Comparison of ENCODE assay signal across 21 cellular contexts in the genomic region with DNA sequence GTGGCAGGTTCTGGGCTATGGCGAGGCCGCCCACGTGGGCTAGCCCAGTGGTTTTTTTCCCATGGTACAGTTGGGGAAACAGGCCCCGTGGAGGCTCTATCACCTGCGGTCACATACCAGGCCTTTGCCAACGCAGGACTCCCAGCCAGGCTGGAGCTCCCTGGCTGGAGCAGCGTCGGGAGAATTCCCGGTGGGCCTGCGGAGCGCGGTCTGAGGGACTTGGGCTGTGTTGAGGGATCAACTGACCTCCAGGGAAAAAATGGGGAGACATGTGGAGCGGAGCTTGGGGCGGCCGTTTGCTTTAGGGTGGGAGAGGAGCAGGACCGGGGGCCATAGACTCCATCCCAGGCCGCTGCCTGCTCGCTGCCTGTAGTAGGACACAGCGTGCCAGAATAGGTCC. TPM values are rescaled to one million over a fixed set of nuclear protein-coding genes. Genes with fewer than 3 reads are reported as not detected.
DNase-seq lines count a peak whose midpoint lies in the region; ATAC-seq, FAIRE-seq and TF ChIP-seq lines count a peak whose summit lies in the region.
"Had no signal": no experiment of that assay in that cellular context is flagged by ENCODE, and none has a peak within 500 bp of the region (broad histone marks: within the 10 kb centered on the region; RNA-seq: fewer than 3 reads in every experiment).

No MANE protein-coding gene starts in this region.

- H2AFZ ChIP-seq in HepG2 (ENCODE audit: low read length) (no peak overlapping the region), MM.1S (ENCODE audit: low read length) (no peak overlapping the region)

- no peak for TF ChIP-seq RAD21 in HepG2 (CRISPR knock-in tag; IDR thresholded peaks at IDR 0.05)

- TF ChIP-seq POLR2A in HepG2 (IDR thresholded peaks at IDR 0.05; ENCODE audit: insufficient read depth in 1 of 2, low read depth in 2 of 2, low read length in 2 of 2): no peak
- TF ChIP-seq POLR2A in right lobe of liver (IDR thresholded peaks at IDR 0.05): no peak

- peaks cover 7% of the 10 kb centered on the region for H3K4me1 Mint-ChIP-seq in activated T-helper 1 cell treated with anti-CD3 and anti-CD28 coated beads, Interleukin-12 subunit alpha, Interleukin-12 subunit beta, Interleukin-2, Interleukin-4 antibody, amounts not matched to agents 30 ng/mL and 10 ng/mL and 1 ng/mL, durations not matched to agents 14 hours and 24 hours and 36 hours (ENCODE audit: low read depth)

- no peak overlapping the region for H3K4me3 Mint-ChIP-seq in activated T-helper 1 cell treated with anti-CD3 and anti-CD28 coated beads, Interleukin-12 subunit alpha, Interleukin-12 subunit beta, Interleukin-2, Interleukin-4 antibody, amounts not matched to agents 30 ng/mL and 10 ng/mL and 1 ng/mL, durations not matched to agents 14 hours and 24 hours and 36 hours
- H3K4me3 Mint-ChIP-seq: CD4-positive, alpha-beta memory T cell had no signal

- BruUV-seq in HepG2 (replicated peaks; lab: Mats Ljungman, UMichigan): no TSS peak

- H4K20me1 ChIP-seq in HepG2 (ENCODE audit: insufficient read depth, low read length): peaks cover 50% of the 10 kb centered on the region; the same call in 1 of the 2 replicates
- peaks cover 58% of the 10 kb centered on the region for H4K20me1 ChIP-seq in MM.1S (ENCODE audit: insufficient read depth, low read length)

- TF ChIP-seq CTCF in HepG2 (CRISPR knock-in tag; IDR thresholded peaks at IDR 0.05) (no peak), right lobe of liver (IDR thresholded peaks at IDR 0.05) (no peak), kidney (IDR thresholded peaks at IDR 0.05; ENCODE audit: borderline replicate concordance, extremely low read depth, insufficient read depth) (no peak), MM.1S (IDR thresholded peaks at IDR 0.05; ENCODE audit: low read length) (no peak)

- POLR2A ChIA-PET in HepG2 (lab: Yijun Ruan, JAX): no interaction called here

- H3K4me3 ChIP-seq in HepG2 (replicated peaks in 1 of 3; ENCODE audit: insufficient read depth in 1 of 3, low read depth in 2 of 3, low read length in 3 of 3) (no peak overlapping the region), right lobe of liver (no peak overlapping the region), kidney (ENCODE audit: low read length in 2 of 2) (no peak overlapping the region), MM.1S (ENCODE audit: low read length) (no peak overlapping the region)

- H3K27ac Mint-ChIP-seq in activated T-helper 1 cell treated with anti-CD3 and anti-CD28 coated beads, Interleukin-12 subunit alpha, Interleukin-12 subunit beta, Interleukin-2, Interleukin-4 antibody, amounts not matched to agents 30 ng/mL and 10 ng/mL and 1 ng/mL, durations not matched to agents 14 hours and 24 hours and 36 hours: peak overlapping the region; percentile 78

- no peaks in the 10 kb centered on the region for H3K9me2 ChIP-seq in MM.1S (replicated peaks; ENCODE audit: insufficient read depth, low read length)

- H3K36me3 Mint-ChIP-seq in activated T-helper 1 cell treated with anti-CD3 and anti-CD28 coated beads, Interleukin-12 subunit alpha, Interleukin-12 subunit beta, Interleukin-2, Interleukin-4 antibody, amounts not matched to agents 30 ng/mL and 10 ng/mL and 1 ng/mL, durations not matched to agents 14 hours and 24 hours and 36 hours (ENCODE audit: low read depth): peaks cover 21% of the 10 kb centered on the region

- FAIRE-seq in HepG2 (lab: Jason Lieb, UNC) (no peak), kidney (lab: Jason Lieb, UNC) (no peak), HTR-8/SVneo (lab: Jason Lieb, UNC) (no peak)
- FAIRE-seq: A204.1, GM12891, H1 had no signal

- H3K9ac ChIP-seq in HepG2 (ENCODE audit: insufficient read depth, low read depth, low read length): no peak overlapping the region
- H3K9ac ChIP-seq in kidney (ENCODE audit: low read length in 2 of 2): no peak overlapping the region
- no peak overlapping the region for H3K9ac ChIP-seq in MM.1S (ENCODE audit: low read length)
- H3K9ac ChIP-seq: KMS-11 had no signal

- H3F3A ChIP-seq in MM.1S (ENCODE audit: insufficient read depth, low read length): no peaks in the 10 kb centered on the region; the same call in 1 of the 2 replicates

- TF ChIP-seq EP300 in HepG2 (IDR thresholded peaks at IDR 0.05; ENCODE audit: low read depth in 2 of 2, low read length in 2 of 2): no peak
- no peak for TF ChIP-seq EP300 in HepG2 (CRISPR knock-in tag; IDR thresholded peaks at IDR 0.05; ENCODE audit: borderline replicate concordance)

- in situ Hi-C loops in HepG2 (cut with HindIII; ENCODE audit: extremely low pct_ligation_motif_present, low pct_unique_long_range_greater_than_20kb): no loop called here

- ATAC-seq in HepG2 (no peak), right lobe of liver (no peak), GM18907 (IDR thresholded peaks at IDR 0.05; ENCODE audit: unreplicated experiment) (no peak)

- H3K79me2 ChIP-seq in HepG2 (ENCODE audit: insufficient read depth, low read length) (peaks cover 88% of the 10 kb centered on the region), MM.1S (ENCODE audit: low read length) (peaks cover 100% of the 10 kb centered on the region)

- no peak overlapping the region for H3K27ac ChIP-seq in HepG2 (ENCODE audit: extremely low read length, insufficient read depth, low read length)
- no peak overlapping the region for H3K27ac ChIP-seq in right lobe of liver
- H3K27ac ChIP-seq in kidney (ENCODE audit: low read depth in 2 of 2, low read length in 2 of 2): no peak overlapping the region
- no peak overlapping the region for H3K27ac ChIP-seq in MM.1S (ENCODE audit: low read length)
- H3K27ac ChIP-seq: KMS-11 had no signal

- H3K27me3 ChIP-seq in HepG2 (ENCODE audit: control insufficient read depth in 1 of 2, insufficient read depth in 2 of 2, low read length in 2 of 2) (no peaks in the 10 kb centered on the region), right lobe of liver (no peaks in the 10 kb centered on the region), MM.1S (replicated peaks; ENCODE audit: insufficient read depth, low read length) (no peaks in the 10 kb centered on the region)

- intact Hi-C loops in HepG2 (cut with micrococcal nuclease; ENCODE audit: unreplicated experiment) (no loop called here), right lobe of liver (cut with DNase I) (no loop called here), kidney (cut with DNase I) (no loop called here)
- intact Hi-C loops in activated T-helper 1 cell treated with anti-CD3 and anti-CD28 coated beads, Interleukin-12 subunit alpha, Interleukin-12 subunit beta, Interleukin-2, Interleukin-4 antibody, amounts not matched to agents 30 ng/mL and 10 ng/mL and 1 ng/mL, durations not matched to agents 14 hours and 24 hours and 36 hours (cut with micrococcal nuclease): no loop called here

- no peaks in the 10 kb centered on the region for H3K27me3 Mint-ChIP-seq in activated T-helper 1 cell treated with anti-CD3 and anti-CD28 coated beads, Interleukin-12 subunit alpha, Interleukin-12 subunit beta, Interleukin-2, Interleukin-4 antibody, amounts not matched to agents 30 ng/mL and 10 ng/mL and 1 ng/mL, durations not matched to agents 14 hours and 24 hours and 36 hours (ENCODE audit: insufficient read depth)
- H3K27me3 Mint-ChIP-seq: CD4-positive, alpha-beta memory T cell had no signal

- H3K9me3 Mint-ChIP-seq in activated T-helper 1 cell treated with anti-CD3 and anti-CD28 coated beads, Interleukin-12 subunit alpha, Interleukin-12 subunit beta, Interleukin-2, Interleukin-4 antibody, amounts not matched to agents 30 ng/mL and 10 ng/mL and 1 ng/mL, durations not matched to agents 14 hours and 24 hours and 36 hours: no peaks in the 10 kb centered on the region

- H3K36me3 ChIP-seq in HepG2 (replicated peaks in 1 of 2; ENCODE audit: control insufficient read depth in 1 of 2, insufficient read depth in 2 of 2, low read length in 2 of 2) (peaks cover 45 to 63% of the 10 kb centered on the region in 2 experiments; a peak in 4 of 5 replicates), right lobe of liver (peaks cover 0 to 7% (median 0%) of the 10 kb centered on the region in 4 donors), kidney (ENCODE audit: control insufficient read depth in 1 of 2, insufficient read depth in 2 of 2, low read length in 2 of 2) (peaks cover 0 to 11% of the 10 kb centered on the region in 2 donors), MM.1S (replicated peaks; ENCODE audit: insufficient read depth, low read length) (no peaks in the 10 kb centered on the region)

- WGBS in HepG2 (ENCODE audit: low lambda C conversion rate): 97% methylated on average over 19 of the region's 19 CpGs
- 95% methylated on average over 7 of the region's 19 CpGs for WGBS in right lobe of liver (ENCODE audit: insufficient coverage, low coverage, low lambda C conversion rate, missing lambda C conversion rate)

- CTCF ChIA-PET in HepG2 (lab: Yijun Ruan, JAX; ENCODE audit: low intra/inter-chr PET ratio, low total read pairs): no interaction called here

- H3K4me2 ChIP-seq in HepG2 (ENCODE audit: low read depth, low read length): no peak overlapping the region
- no peak overlapping the region for H3K4me2 ChIP-seq in MM.1S (ENCODE audit: low read depth, low read length)
- H3K4me2 ChIP-seq: KMS-11 had no signal

- no peak for DNase-seq in HepG2 (ENCODE audit: low spot score)
- no peak for DNase-seq in right lobe of liver
- DNase-seq in activated T-helper 1 cell treated with anti-CD3 and anti-CD28 coated beads, Interleukin-12 subunit alpha, Interleukin-12 subunit beta, Interleukin-2, Interleukin-4 antibody, amounts not matched to agents 30 ng/mL and 10 ng/mL and 1 ng/mL, durations not matched to agents 14 hours and 24 hours and 36 hours (ENCODE audit: low spot score): no peak
- DNase-seq in kidney: peak; percentile 68
- no peak for DNase-seq in Ammon's horn (ENCODE audit: low spot score)
- no peak for DNase-seq in HTR-8/SVneo (ENCODE audit: insufficient read length, low spot score)
- DNase-seq in MM.1S: no peak
- DNase-seq: CD4-positive, alpha-beta memory T cell; DMS53; EL; NCI-H1417; NCI-H187; NCI-H226; NCI-H524; NCI-H82; SIG-M5 had no signal

- no peaks in the 10 kb centered on the region for H3K9me3 ChIP-seq in HepG2 (ENCODE audit: low read length)
- no peaks in the 10 kb centered on the region for H3K9me3 ChIP-seq in right lobe of liver
- no peaks in the 10 kb centered on the region for H3K9me3 ChIP-seq in kidney (ENCODE audit: control insufficient read depth in 1 of 2, low read length in 2 of 2)
- H3K9me3 ChIP-seq in MM.1S (replicated peaks; ENCODE audit: insufficient read depth, low read length): no peaks in the 10 kb centered on the region

- H3K4me1 ChIP-seq in HepG2 (ENCODE audit: insufficient read depth, low read length) (no peaks in the 10 kb centered on the region), right lobe of liver (no peaks in the 10 kb centered on the region), kidney (ENCODE audit: control insufficient read depth in 1 of 2, insufficient read depth in 1 of 2, low read depth in 1 of 2, low read length in 2 of 2) (peaks cover 0 to 8% of the 10 kb centered on the region in 2 donors), MM.1S (ENCODE audit: low read length) (peaks cover 4% of the 10 kb centered on the region; the same call in 1 of the 2 replicates)

RNA-seq across cellular contexts. Expression of gene DOT1L, which starts 16.4 kb away (rescaled TPM):
- total RNA-seq in HepG2 (2016; rRNA removed; fragmentation: Illumina TruSeq; extraction: Trizol) (7.5 and 9.7 TPM in 2 replicates), right lobe of liver (10 to 100 TPM; 10.3 to 23.5 (median 14.9) TPM), kidney (32.0 TPM)
- total RNA-seq in HepG2 (2016; cell fraction: cytosol; rRNA removed; fragmentation: Illumina TruSeq; extraction: Trizol; ENCODE audit: low read depth): 20.6 and 20.7 TPM in 2 replicates
- 6.4 and 8.2 TPM in 2 replicates for total RNA-seq in HepG2 (2016; cell fraction: insoluble cytoplasmic fraction; rRNA removed; fragmentation: Illumina TruSeq; extraction: Trizol)
- 12.0 and 15.8 TPM in 2 replicates for total RNA-seq in HepG2 (2016; cell fraction: membrane; rRNA removed; fragmentation: Illumina TruSeq; extraction: Trizol)
- 12.3 and 14.9 TPM in 2 replicates for total RNA-seq in HepG2 (2016; cell fraction: nucleus; rRNA removed; fragmentation: Illumina TruSeq; extraction: Trizol)
- polyA plus RNA-seq in HepG2 (2011; rRNA removed) (14.6 and 17.9 TPM in 2 replicates), kidney (ENCODE audit: insufficient read depth, low read depth, low replicate concordance) (5.7 TPM)
- 6.1 and 9.5 TPM in 2 replicates for polyA plus RNA-seq in HepG2 (2011; cell fraction: cytosol; rRNA removed)
- 138 and 210 TPM in 2 replicates for polyA plus RNA-seq in HepG2 (2011; cell fraction: nucleus; rRNA removed)
- 22.3 and 23.3 TPM in 2 replicates for polyA plus RNA-seq in HepG2 (2012)
- 2.5 and 3.3 TPM in 2 replicates for polyA plus RNA-seq in HepG2 (2016; cell fraction: cytosol; fragmentation: Illumina TruSeq; extraction: Trizol; ENCODE audit: low read depth)
- polyA plus RNA-seq in HepG2 (2016; cell fraction: insoluble cytoplasmic fraction; fragmentation: Illumina TruSeq; extraction: Trizol; ENCODE audit: low read depth): 10.5 and 15.3 TPM in 2 replicates
- polyA plus RNA-seq in HepG2 (2016; cell fraction: membrane; fragmentation: Illumina TruSeq; extraction: Trizol; ENCODE audit: low read depth): 7.1 TPM in 2 replicates
- 76.0 and 84.3 TPM in 2 replicates for polyA plus RNA-seq in HepG2 (2016; cell fraction: nucleus; fragmentation: Illumina TruSeq; extraction: Trizol; ENCODE audit: insufficient read depth, low read depth)
- 36.8 and 45.6 TPM in 2 replicates for polyA minus RNA-seq in HepG2 (2011; rRNA and poly(A)+ RNA removed; ENCODE audit: low replicate concordance)
- 21.6 and 26.0 TPM in 2 replicates for polyA minus RNA-seq in HepG2 (2011; cell fraction: cytosol; rRNA and poly(A)+ RNA removed)
- 30.1 and 31.9 TPM in 2 replicates for polyA minus RNA-seq in HepG2 (2011; cell fraction: nucleus; rRNA and poly(A)+ RNA removed)
- 119 and 128 TPM in 2 replicates for total RNA-seq in activated T-helper 1 cell treated with anti-CD3 and anti-CD28 coated beads, Interleukin-12 subunit alpha, Interleukin-12 subunit beta, Interleukin-2, Interleukin-4 antibody, amounts not matched to agents 30 ng/mL and 10 ng/mL and 1 ng/mL, durations not matched to agents 14 hours and 24 hours and 36 hours

RNA-seq across cellular contexts. Expression of gene AP3D1, which starts 28.7 kb away (rescaled TPM):
- total RNA-seq in HepG2 (2016; rRNA removed; fragmentation: Illumina TruSeq; extraction: Trizol) (73.5 and 82.6 TPM in 2 replicates), right lobe of liver (10 to 100 TPM; 55.5 to 99.0 (median 65.5) TPM), kidney (125 TPM)
- 30.1 and 33.5 TPM in 2 replicates for total RNA-seq in HepG2 (2016; cell fraction: cytosol; rRNA removed; fragmentation: Illumina TruSeq; extraction: Trizol; ENCODE audit: low read depth)
- total RNA-seq in HepG2 (2016; cell fraction: insoluble cytoplasmic fraction; rRNA removed; fragmentation: Illumina TruSeq; extraction: Trizol): 55.4 and 84.4 TPM in 2 replicates
- total RNA-seq in HepG2 (2016; cell fraction: membrane; rRNA removed; fragmentation: Illumina TruSeq; extraction: Trizol): 61.4 and 65.9 TPM in 2 replicates
- 44.7 and 54.3 TPM in 2 replicates for total RNA-seq in HepG2 (2016; cell fraction: nucleus; rRNA removed; fragmentation: Illumina TruSeq; extraction: Trizol)
- polyA plus RNA-seq in HepG2 (2011; rRNA removed) (68.0 and 78.6 TPM in 2 replicates), kidney (ENCODE audit: insufficient read depth, low read depth, low replicate concordance) (68.4 TPM)
- polyA plus RNA-seq in HepG2 (2011; cell fraction: cytosol; rRNA removed): 50.1 and 66.2 TPM in 2 replicates
- 236 and 270 TPM in 2 replicates for polyA plus RNA-seq in HepG2 (2011; cell fraction: nucleus; rRNA removed)
- polyA plus RNA-seq in HepG2 (2012): 61.5 and 82.7 TPM in 2 replicates
- polyA plus RNA-seq in HepG2 (2016; cell fraction: cytosol; fragmentation: Illumina TruSeq; extraction: Trizol; ENCODE audit: low read depth): 11.6 and 13.9 TPM in 2 replicates
- polyA plus RNA-seq in HepG2 (2016; cell fraction: insoluble cytoplasmic fraction; fragmentation: Illumina TruSeq; extraction: Trizol; ENCODE audit: low read depth): 71.2 and 87.4 TPM in 2 replicates
- 38.5 and 41.5 TPM in 2 replicates for polyA plus RNA-seq in HepG2 (2016; cell fraction: membrane; fragmentation: Illumina TruSeq; extraction: Trizol; ENCODE audit: low read depth)
- 139 and 143 TPM in 2 replicates for polyA plus RNA-seq in HepG2 (2016; cell fraction: nucleus; fragmentation: Illumina TruSeq; extraction: Trizol; ENCODE audit: insufficient read depth, low read depth)
- 72.3 and 142 TPM in 2 replicates for polyA minus RNA-seq in HepG2 (2011; rRNA and poly(A)+ RNA removed; ENCODE audit: low replicate concordance)
- polyA minus RNA-seq in HepG2 (2011; cell fraction: cytosol; rRNA and poly(A)+ RNA removed): 54.0 and 70.6 TPM in 2 replicates
- 44.3 and 51.8 TPM in 2 replicates for polyA minus RNA-seq in HepG2 (2011; cell fraction: nucleus; rRNA and poly(A)+ RNA removed)
- total RNA-seq in activated T-helper 1 cell treated with anti-CD3 and anti-CD28 coated beads, Interleukin-12 subunit alpha, Interleukin-12 subunit beta, Interleukin-2, Interleukin-4 antibody, amounts not matched to agents 30 ng/mL and 10 ng/mL and 1 ng/mL, durations not matched to agents 14 hours and 24 hours and 36 hours: 120 and 124 TPM in 2 replicates

RNA-seq across cellular contexts. Expression of gene PLEKHJ1, which starts 56.0 kb away (rescaled TPM):
- total RNA-seq in HepG2 (2016; rRNA removed; fragmentation: Illumina TruSeq; extraction: Trizol): 108 and 130 TPM in 2 replicates
- 129 and 146 TPM in 2 replicates for total RNA-seq in HepG2 (2016; cell fraction: cytosol; rRNA removed; fragmentation: Illumina TruSeq; extraction: Trizol; ENCODE audit: low read depth)
- total RNA-seq in HepG2 (2016; cell fraction: insoluble cytoplasmic fraction; rRNA removed; fragmentation: Illumina TruSeq; extraction: Trizol): 99.2 and 143 TPM in 2 replicates
- total RNA-seq in HepG2 (2016; cell fraction: membrane; rRNA removed; fragmentation: Illumina TruSeq; extraction: Trizol): 198 and 217 TPM in 2 replicates
- total RNA-seq in HepG2 (2016; cell fraction: nucleus; rRNA removed; fragmentation: Illumina TruSeq; extraction: Trizol): 72.7 and 85.2 TPM in 2 replicates
- 70.5 and 89.7 TPM in 2 replicates for polyA plus RNA-seq in HepG2 (2011; rRNA removed)
- polyA plus RNA-seq in HepG2 (2011; cell fraction: cytosol; rRNA removed): 94.0 and 125 TPM in 2 replicates
- polyA plus RNA-seq in HepG2 (2011; cell fraction: nucleus; rRNA removed): 130 and 144 TPM in 2 replicates
- polyA plus RNA-seq in HepG2 (2012): 41.8 and 57.9 TPM in 2 replicates
- polyA plus RNA-seq in HepG2 (2016; cell fraction: cytosol; fragmentation: Illumina TruSeq; extraction: Trizol; ENCODE audit: low read depth): 147 and 176 TPM in 2 replicates
- 97.4 and 103 TPM in 2 replicates for polyA plus RNA-seq in HepG2 (2016; cell fraction: insoluble cytoplasmic fraction; fragmentation: Illumina TruSeq; extraction: Trizol; ENCODE audit: low read depth)
- 170 and 175 TPM in 2 replicates for polyA plus RNA-seq in HepG2 (2016; cell fraction: membrane; fragmentation: Illumina TruSeq; extraction: Trizol; ENCODE audit: low read depth)
- polyA plus RNA-seq in HepG2 (2016; cell fraction: nucleus; fragmentation: Illumina TruSeq; extraction: Trizol; ENCODE audit: insufficient read depth, low read depth): 156 and 163 TPM in 2 replicates
- 33.4 and 58.0 TPM in 2 replicates for polyA minus RNA-seq in HepG2 (2011; rRNA and poly(A)+ RNA removed; ENCODE audit: low replicate concordance)
- polyA minus RNA-seq in HepG2 (2011; cell fraction: cytosol; rRNA and poly(A)+ RNA removed): 18.1 and 22.7 TPM in 2 replicates
- polyA minus RNA-seq in HepG2 (2011; cell fraction: nucleus; rRNA and poly(A)+ RNA removed): 23.2 and 28.0 TPM in 2 replicates
- 10 to 100 TPM; 24.4 to 49.3 (median 28.6) TPM for total RNA-seq in right lobe of liver
- total RNA-seq in activated T-helper 1 cell treated with anti-CD3 and anti-CD28 coated beads, Interleukin-12 subunit alpha, Interleukin-12 subunit beta, Interleukin-2, Interleukin-4 antibody, amounts not matched to agents 30 ng/mL and 10 ng/mL and 1 ng/mL, durations not matched to agents 14 hours and 24 hours and 36 hours: 67.5 and 68.2 TPM in 2 replicates
- total RNA-seq in kidney: 59.7 TPM
- 156 TPM for polyA plus RNA-seq in kidney (ENCODE audit: insufficient read depth, low read depth, low replicate concordance)

RNA-seq across cellular contexts. Expression of gene SF3A2, which starts 56.5 kb away (rescaled TPM):
- total RNA-seq in HepG2 (2016; rRNA removed; fragmentation: Illumina TruSeq; extraction: Trizol): 8.8 and 10.1 TPM in 2 replicates
- 11.7 and 13.9 TPM in 2 replicates for total RNA-seq in HepG2 (2016; cell fraction: cytosol; rRNA removed; fragmentation: Illumina TruSeq; extraction: Trizol; ENCODE audit: low read depth)
- 8.6 and 13.2 TPM in 2 replicates for total RNA-seq in HepG2 (2016; cell fraction: insoluble cytoplasmic fraction; rRNA removed; fragmentation: Illumina TruSeq; extraction: Trizol)
- 13.1 and 15.2 TPM in 2 replicates for total RNA-seq in HepG2 (2016; cell fraction: membrane; rRNA removed; fragmentation: Illumina TruSeq; extraction: Trizol)
- 16.1 and 17.8 TPM in 2 replicates for total RNA-seq in HepG2 (2016; cell fraction: nucleus; rRNA removed; fragmentation: Illumina TruSeq; extraction: Trizol)
- polyA plus RNA-seq in HepG2 (2011; rRNA removed): 7.9 and 8.6 TPM in 2 replicates
- 6.1 and 7.3 TPM in 2 replicates for polyA plus RNA-seq in HepG2 (2011; cell fraction: cytosol; rRNA removed)
- polyA plus RNA-seq in HepG2 (2011; cell fraction: nucleus; rRNA removed): 34.7 and 47.7 TPM in 2 replicates
- polyA plus RNA-seq in HepG2 (2012): 34.0 and 34.2 TPM in 2 replicates
- polyA plus RNA-seq in HepG2 (2016; cell fraction: cytosol; fragmentation: Illumina TruSeq; extraction: Trizol; ENCODE audit: low read depth): 12.1 and 13.8 TPM in 2 replicates
- polyA plus RNA-seq in HepG2 (2016; cell fraction: insoluble cytoplasmic fraction; fragmentation: Illumina TruSeq; extraction: Trizol; ENCODE audit: low read depth): 18.7 and 31.5 TPM in 2 replicates
- polyA plus RNA-seq in HepG2 (2016; cell fraction: membrane; fragmentation: Illumina TruSeq; extraction: Trizol; ENCODE audit: low read depth): 17.7 and 21.0 TPM in 2 replicates
- polyA plus RNA-seq in HepG2 (2016; cell fraction: nucleus; fragmentation: Illumina TruSeq; extraction: Trizol; ENCODE audit: insufficient read depth, low read depth): 46.1 and 47.0 TPM in 2 replicates
- polyA minus RNA-seq in HepG2 (2011; rRNA and poly(A)+ RNA removed; ENCODE audit: low replicate concordance): 20.0 and 24.2 TPM in 2 replicates
- 16.0 and 20.6 TPM in 2 replicates for polyA minus RNA-seq in HepG2 (2011; cell fraction: cytosol; rRNA and poly(A)+ RNA removed)
- polyA minus RNA-seq in HepG2 (2011; cell fraction: nucleus; rRNA and poly(A)+ RNA removed): 34.1 and 34.2 TPM in 2 replicates
- total RNA-seq in right lobe of liver: 10 to 100 TPM; 14.0 to 22.1 (median 19.1) TPM
- total RNA-seq in activated T-helper 1 cell treated with anti-CD3 and anti-CD28 coated beads, Interleukin-12 subunit alpha, Interleukin-12 subunit beta, Interleukin-2, Interleukin-4 antibody, amounts not matched to agents 30 ng/mL and 10 ng/mL and 1 ng/mL, durations not matched to agents 14 hours and 24 hours and 36 hours: 153 and 169 TPM in 2 replicates
- total RNA-seq in kidney: 64.1 TPM
- 25.7 TPM for polyA plus RNA-seq in kidney (ENCODE audit: insufficient read depth, low read depth, low replicate concordance)
